10 cellular contexts compared by ENCODE assay signal in the genomic region with DNA sequence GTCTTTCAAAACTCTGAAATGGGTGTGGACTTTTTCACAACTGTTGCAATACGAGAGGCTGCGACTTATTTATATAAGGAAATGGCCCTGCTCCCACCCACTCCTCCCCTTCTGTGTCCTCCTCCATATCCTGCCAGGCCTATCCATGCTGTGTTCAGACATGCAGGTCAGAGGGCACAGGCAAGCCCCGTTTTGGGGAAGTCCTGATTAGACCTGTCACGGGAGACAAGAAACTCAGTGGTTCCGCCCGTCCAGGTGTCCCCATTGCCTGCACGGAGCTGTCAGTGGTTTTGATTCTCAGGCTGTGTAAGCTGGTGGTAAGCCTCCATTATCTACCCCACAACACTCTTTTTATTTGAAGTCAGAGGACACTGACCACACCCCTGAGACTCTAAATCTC.
DNase-seq lines count a peak whose midpoint lies in the region; ATAC-seq and TF ChIP-seq lines count a peak whose summit lies in the region.
"Had no signal": no experiment of that assay in that cellular context is flagged by ENCODE, and none has a peak within 500 bp of the region (broad histone marks: within the 10 kb centered on the region; RNA-seq: fewer than 3 reads in every experiment).

No MANE protein-coding gene starts in this region.

- DNase-seq in left kidney (ENCODE audit: low read depth, low spot score) (peak; percentile 51), left lobe of liver (ENCODE audit: low spot score) (no peak), A673 (ENCODE audit: low spot score) (no peak), MG63 (no peak), glutamatergic neuron (no peak)
- DNase-seq: naive thymus-derived CD8-positive, alpha-beta T cell had no signal

- peak; percentile 36 for ATAC-seq in GM18861 (IDR thresholded peaks at IDR 0.05; ENCODE audit: unreplicated experiment)
- ATAC-seq in HG03571 (IDR thresholded peaks at IDR 0.05; ENCODE audit: unreplicated experiment), result peak; percentile 54
- ATAC-seq in left lobe of liver, result no peak
- ATAC-seq: naive thymus-derived CD8-positive, alpha-beta T cell had no signal

- H3K4me1 ChIP-seq in HEK293 (ENCODE audit: control insufficient read depth, insufficient read depth, low read length), result no peaks in the 10 kb centered on the region
- no peaks in the 10 kb centered on the region for H3K4me1 ChIP-seq in A673 (ENCODE audit: insufficient read depth, low read length, poor library complexity, severe bottlenecking)

- CTCF ChIA-PET in HEK293 (lab: Yijun Ruan, JAX), result interaction anchor here (1.3 kb wide), 1 partner anchor 36 kb away, joined by 3 read pairs; no protein-coding TSS in a partner anchor
- CTCF ChIA-PET in A673 (lab: Charles Lee), result interaction anchor here (0.5 kb wide), 1 partner anchor 44 kb away, joined by 6 read pairs; no protein-coding TSS in a partner anchor

- H3K36me3 ChIP-seq in HEK293 (ENCODE audit: control insufficient read depth in 2 of 2, insufficient read depth in 1 of 2, low read length in 2 of 2) (peaks cover 0 to 7% of the 10 kb centered on the region in 2 experiments; a peak in 1 of 3 replicates), A673 (ENCODE audit: insufficient read depth, low read length, poor library complexity, severe bottlenecking) (no peaks in the 10 kb centered on the region), MG63 (no peaks in the 10 kb centered on the region)

- H3K27ac ChIP-seq in HEK293 (ENCODE audit: extremely low read depth, low read depth, low read length), result no peak overlapping the region
- no peak overlapping the region for H3K27ac ChIP-seq in A673 (ENCODE audit: low read depth, low read length, poor library complexity, severe bottlenecking)
- H3K27ac ChIP-seq: esophagus muscularis mucosa had no signal

- intact Hi-C loops in A673 (cut with micrococcal nuclease; ENCODE audit: unreplicated experiment), result no loop called here

- TF ChIP-seq CTCF in HEK293 (tag by site-specific recombination; IDR thresholded peaks at IDR 0.05) (no peak), A673 (conservative IDR thresholded peaks at IDR 0.05; ENCODE audit: low read depth, low read length) (no peak), glutamatergic neuron (IDR thresholded peaks at IDR 0.05; ENCODE audit: partially characterized antibody, unreplicated experiment) (no peak)

- H3K36me3 Mint-ChIP-seq in glutamatergic neuron (ENCODE audit: unreplicated experiment), result peaks cover 9% of the 10 kb centered on the region

- no TSS peak for BruUV-seq in A673 (replicated peaks; lab: Mats Ljungman, UMichigan)

- no peaks in the 10 kb centered on the region for H3K9me3 ChIP-seq in HEK293 (ENCODE audit: control insufficient read depth, insufficient read depth, low read depth, low read length)
- H3K9me3 ChIP-seq in A673 (ENCODE audit: low read depth, low read length, poor library complexity, severe bottlenecking), result no peaks in the 10 kb centered on the region
- no peaks in the 10 kb centered on the region for H3K9me3 ChIP-seq in MG63
- H3K9me3 ChIP-seq: esophagus muscularis mucosa had no signal

- no peak overlapping the region for H3K27ac Mint-ChIP-seq in glutamatergic neuron (ENCODE audit: unreplicated experiment)

- H3K27me3 Mint-ChIP-seq in glutamatergic neuron (ENCODE audit: unreplicated experiment), result peaks cover 6% of the 10 kb centered on the region
- H3K27me3 Mint-ChIP-seq: naive thymus-derived CD8-positive, alpha-beta T cell had no signal

- no peak overlapping the region for H3K4me3 Mint-ChIP-seq in glutamatergic neuron (ENCODE audit: unreplicated experiment)
- H3K4me3 Mint-ChIP-seq: naive thymus-derived CD8-positive, alpha-beta T cell had no signal

- H3K4me3 ChIP-seq in HEK293 (ENCODE audit: low read depth, low read length), result no peak overlapping the region
- no peak overlapping the region for H3K4me3 ChIP-seq in A673 (ENCODE audit: low read depth, low read length, poor library complexity, severe bottlenecking)
- no peak overlapping the region for H3K4me3 ChIP-seq in MG63
- H3K4me3 ChIP-seq: esophagus muscularis mucosa had no signal

- peaks cover 29% of the 10 kb centered on the region for H3K4me1 Mint-ChIP-seq in glutamatergic neuron (ENCODE audit: low read depth, unreplicated experiment)

- peaks cover 7% of the 10 kb centered on the region for H3K9me3 Mint-ChIP-seq in glutamatergic neuron (ENCODE audit: unreplicated experiment)
- H3K9me3 Mint-ChIP-seq: naive thymus-derived CD8-positive, alpha-beta T cell had no signal

- H3K27me3 ChIP-seq in A673 (replicated peaks; ENCODE audit: insufficient read depth, low read depth, low read length, poor library complexity) (no peaks in the 10 kb centered on the region), MG63 (no peaks in the 10 kb centered on the region)
- H3K27me3 ChIP-seq: esophagus muscularis mucosa had no signal

- POLR2A ChIA-PET in HEK293 (lab: Yijun Ruan, JAX) (no interaction called here), A673 (lab: Charles Lee; ENCODE audit: low non-redundant PET) (no interaction called here)

TF ChIP-seq in HEK293, 187 proteins besides CTCF, POLR2A, EP300 and RAD21:
- TF ChIP-seq ZFHX2 (tag by site-specific recombination; conservative IDR thresholded peaks at IDR 0.05) (0 out of 2 replicates have a peak, but pooled peaks have one; percentile 21), ZBTB8A (tag by site-specific recombination; IDR thresholded peaks at IDR 0.05) (no peak), TCF7L2 (IDR thresholded peaks at IDR 0.05; ENCODE audit: borderline replicate concordance, low read depth, low read length) (no peak)
